In the genomic region with DNA sequence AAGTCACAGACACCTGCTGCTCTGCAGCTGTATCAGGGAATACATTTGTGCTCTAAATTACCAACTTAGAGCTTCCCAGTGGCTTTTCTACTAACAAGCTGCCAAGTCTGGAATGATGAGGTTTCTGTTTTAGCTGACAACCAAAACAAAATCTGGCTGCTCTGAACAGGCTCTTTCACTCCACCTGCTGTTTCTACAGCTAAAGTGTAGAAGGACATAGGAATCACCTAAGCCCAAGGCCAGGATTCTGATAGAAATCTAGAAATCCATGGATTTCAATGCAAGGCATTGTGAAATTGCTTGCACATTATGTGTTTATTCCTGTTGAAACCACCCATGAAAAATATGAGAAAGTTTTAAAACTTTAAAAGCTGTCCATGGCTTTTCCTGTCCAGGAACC, we compare ENCODE assay signal across 16 cellular contexts.
DNase-seq lines count a peak whose midpoint lies in the region; ATAC-seq and TF ChIP-seq lines count a peak whose summit lies in the region.
"Had no signal": no experiment of that assay in that cellular context is flagged by ENCODE, and none has a peak within 500 bp of the region (broad histone marks: within the 10 kb centered on the region; RNA-seq: fewer than 3 reads in every experiment).

No MANE protein-coding gene starts in this region.

- peak; percentile 6 for DNase-seq in G401 (ENCODE audit: low spot score)
- peak; percentile 84 for DNase-seq in NCI-H1694 (lab: John Stamatoyannopoulos, UW)
- no peak for DNase-seq in dorsolateral prefrontal cortex
- no peak for DNase-seq in activated gamma-delta T cell treated with Interleukin-2 at 50 U/mL for 16 hours
- no peak for DNase-seq in activated T-helper 2 cell treated with anti-CD3 and anti-CD28 coated beads, Interferon-gamma antibody, Interleukin-2, Interleukin-4, amounts not matched to agents 10 μg/mL and 5 μg/mL and 100 μg/mL, durations not matched to agents 14 hours and 24 hours and 36 hours (ENCODE audit: low spot score)
- no peak for DNase-seq in LoVo (ENCODE audit: low spot score)
- DNase-seq: activated CD8-positive, alpha-beta memory T cell treated with anti-CD3 and anti-CD28 coated beads, Interleukin-2, amount 50 U/mL, for 48 hours; immature natural killer cell; MG63; naive B cell; NCI-H2227 treated with DMSO at 0.1 percent for 48 hours; SIG-M5; sigmoid colon had no signal

- H3K4me1 Mint-ChIP-seq in activated T-helper 2 cell treated with anti-CD3 and anti-CD28 coated beads, Interferon-gamma antibody, Interleukin-2, Interleukin-4, amounts not matched to agents 10 μg/mL and 5 μg/mL and 100 μg/mL, durations not matched to agents 14 hours and 24 hours and 36 hours (ENCODE audit: low read depth): no peaks in the 10 kb centered on the region
- H3K4me1 Mint-ChIP-seq: immature natural killer cell, naive B cell had no signal

- no peaks in the 10 kb centered on the region for H3K9me3 ChIP-seq in neural cell (ENCODE audit: low read length)
- H3K9me3 ChIP-seq: MG63, sigmoid colon had no signal

- no peak overlapping the region for H3K9ac ChIP-seq in neural cell (ENCODE audit: low read length)

- H3K36me3 Mint-ChIP-seq in activated T-helper 2 cell treated with anti-CD3 and anti-CD28 coated beads, Interferon-gamma antibody, Interleukin-2, Interleukin-4, amounts not matched to agents 10 μg/mL and 5 μg/mL and 100 μg/mL, durations not matched to agents 14 hours and 24 hours and 36 hours (ENCODE audit: low read depth): no peaks in the 10 kb centered on the region
- H3K36me3 Mint-ChIP-seq: immature natural killer cell had no signal

- H3F3A ChIP-seq in neural cell (ENCODE audit: insufficient read depth, low read length, poor library complexity, severe bottlenecking): no peaks in the 10 kb centered on the region

- no peak overlapping the region for H3K27ac Mint-ChIP-seq in activated T-helper 2 cell treated with anti-CD3 and anti-CD28 coated beads, Interferon-gamma antibody, Interleukin-2, Interleukin-4, amounts not matched to agents 10 μg/mL and 5 μg/mL and 100 μg/mL, durations not matched to agents 14 hours and 24 hours and 36 hours
- H3K27ac Mint-ChIP-seq: immature natural killer cell, naive B cell had no signal

- H4K20me1 ChIP-seq in neural cell (ENCODE audit: insufficient read depth): no peaks in the 10 kb centered on the region

- no peak for ATAC-seq in HG03280 (IDR thresholded peaks at IDR 0.05; ENCODE audit: unreplicated experiment)

- no peaks in the 10 kb centered on the region for H3K79me2 ChIP-seq in neural cell (replicated peaks; ENCODE audit: insufficient read depth, low read length)

- TF ChIP-seq RAD21 in neural cell (conservative IDR thresholded peaks at IDR 0.05): peak; percentile 54

- H3K27me3 ChIP-seq in dorsolateral prefrontal cortex (peaks cover 0 to 6% (median 0%) of the 10 kb centered on the region in 45 donors), neural cell (ENCODE audit: insufficient read depth, low read depth, low read length) (no peaks in the 10 kb centered on the region)
- H3K27me3 ChIP-seq: MG63, sigmoid colon had no signal

- H3K27me3 Mint-ChIP-seq in activated T-helper 2 cell treated with anti-CD3 and anti-CD28 coated beads, Interferon-gamma antibody, Interleukin-2, Interleukin-4, amounts not matched to agents 10 μg/mL and 5 μg/mL and 100 μg/mL, durations not matched to agents 14 hours and 24 hours and 36 hours (ENCODE audit: low read depth): peaks cover 3% of the 10 kb centered on the region

- no peaks in the 10 kb centered on the region for H3K36me3 ChIP-seq in neural cell (ENCODE audit: insufficient read depth, low read length)
- H3K36me3 ChIP-seq: MG63, sigmoid colon had no signal

- no peaks in the 10 kb centered on the region for H3K9me2 ChIP-seq in neural cell (ENCODE audit: insufficient read depth, low read length)

- H3K9me3 Mint-ChIP-seq in activated T-helper 2 cell treated with anti-CD3 and anti-CD28 coated beads, Interferon-gamma antibody, Interleukin-2, Interleukin-4, amounts not matched to agents 10 μg/mL and 5 μg/mL and 100 μg/mL, durations not matched to agents 14 hours and 24 hours and 36 hours: no peaks in the 10 kb centered on the region

- no peak overlapping the region for H3K4me2 ChIP-seq in neural cell (ENCODE audit: low read length)

- no peak overlapping the region for H3K27ac ChIP-seq in dorsolateral prefrontal cortex
- H3K27ac ChIP-seq in neural cell (ENCODE audit: low read length): no peak overlapping the region
- H3K27ac ChIP-seq: coronary artery, sigmoid colon had no signal

- no peak overlapping the region for H2AFZ ChIP-seq in neural cell (ENCODE audit: low read depth, low read length)

- no peak for TF ChIP-seq EP300 in neural cell (conservative IDR thresholded peaks at IDR 0.05; ENCODE audit: poor library complexity, severe bottlenecking)

- in situ Hi-C loops in G401 (cut with HindIII; ENCODE audit: low sequenced_read_pairs): no loop called here

- TF ChIP-seq CTCF in dorsolateral prefrontal cortex (IDR thresholded peaks at IDR 0.05 in 54 of 56, conservative IDR thresholded peaks at IDR 0.05 in 2 of 56; ENCODE audit: low read depth in 1 of 56, partially characterized antibody in 56 of 56): peak in 52 of 56 donors; percentile 25 to 69 (median 49)
- peak; percentile 51 for TF ChIP-seq CTCF in neural cell (IDR thresholded peaks at IDR 0.05; ENCODE audit: poor library complexity, severe bottlenecking)

- H3K4me3 ChIP-seq in dorsolateral prefrontal cortex (no peak overlapping the region), neural cell (ENCODE audit: low read length) (no peak overlapping the region)
- H3K4me3 ChIP-seq: coronary artery, MG63, sigmoid colon had no signal

- intact Hi-C loops in dorsolateral prefrontal cortex (cut with DNase I): loop anchor here in 1 of 2 donors (5.0 kb wide), 1 partner anchor 181 kb away; no protein-coding TSS in a partner anchor
- intact Hi-C loops in activated T-helper 2 cell treated with anti-CD3 and anti-CD28 coated beads, Interferon-gamma antibody, Interleukin-2, Interleukin-4, amounts not matched to agents 10 μg/mL and 5 μg/mL and 100 μg/mL, durations not matched to agents 14 hours and 24 hours and 36 hours (cut with micrococcal nuclease): no loop called here

- H3K4me3 Mint-ChIP-seq in activated T-helper 2 cell treated with anti-CD3 and anti-CD28 coated beads, Interferon-gamma antibody, Interleukin-2, Interleukin-4, amounts not matched to agents 10 μg/mL and 5 μg/mL and 100 μg/mL, durations not matched to agents 14 hours and 24 hours and 36 hours (ENCODE audit: low read depth): no peak overlapping the region
- H3K4me3 Mint-ChIP-seq: immature natural killer cell, naive B cell had no signal

TF ChIP-seq in neural cell, 6 proteins besides CTCF, POLR2A, EP300 and RAD21:
- no peak for TF ChIP-seq POLR2AphosphoS5 (IDR thresholded peaks at IDR 0.05)
- peak; percentile 34 for TF ChIP-seq SMC3 (conservative IDR thresholded peaks at IDR 0.05; ENCODE audit: poor library complexity)

Comparison
In these comparisons a context has a peak if more than half of its experiments do, and no peak if none do; other contexts are left out.
1. DNase-seq: peak in G401 (single experiment) and NCI-H1694 (single experiment); none in dorsolateral prefrontal cortex (0 of 10), activated gamma-delta T cell treated with Interleukin-2 at 50 U/mL for 16 hours (single experiment), activated T-helper 2 cell treated with anti-CD3 and anti-CD28 coated beads, Interferon-gamma antibody, Interleukin-2, Interleukin-4, amounts not matched to agents 10 μg/mL and 5 μg/mL and 100 μg/mL, durations not matched to agents 14 hours and 24 hours and 36 hours (single experiment) and LoVo (single experiment).